ENCODE assay signal across 14 cellular contexts in the genomic region with DNA sequence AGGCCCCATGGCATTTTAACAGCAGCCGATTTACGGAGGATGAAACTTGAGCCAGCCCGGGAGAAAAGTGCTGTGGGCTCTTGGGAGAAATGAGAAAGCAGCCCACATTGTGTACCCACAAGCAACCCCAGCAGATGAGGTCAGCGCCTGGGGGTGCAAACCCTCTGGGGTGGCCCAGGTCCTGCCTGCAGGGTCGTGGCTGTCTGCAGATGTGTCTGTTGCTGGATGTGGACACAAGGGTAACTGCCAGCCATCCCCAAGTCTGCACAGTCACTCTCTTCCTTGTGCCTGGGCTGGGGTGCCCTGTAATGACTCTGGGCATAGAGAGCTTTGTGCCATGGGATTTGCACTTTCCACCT.
A peak's percentile ranks its signal among the peaks of the same experiment; 100 is the strongest.
DNase-seq lines count a peak whose midpoint lies in the region; ATAC-seq, FAIRE-seq and TF ChIP-seq lines count a peak whose summit lies in the region.
"Had no signal": no experiment of that assay in that cellular context is flagged by ENCODE, and none has a peak within 500 bp of the region (broad histone marks: within the 10 kb centered on the region; RNA-seq: fewer than 3 reads in every experiment).

No MANE protein-coding gene starts in this region.

- no peak overlapping the region for H3K4me3 ChIP-seq in GM12878
- H3K4me3 ChIP-seq in lower lobe of right lung, result no peak overlapping the region
- H3K4me3 ChIP-seq in transverse colon, result no peak overlapping the region
- H3K4me3 ChIP-seq in mesenchymal stem cell (ENCODE audit: insufficient read depth in 1 of 2, low read depth in 1 of 2, low read length in 2 of 2), result no peak overlapping the region
- H3K4me3 ChIP-seq: thoracic aorta had no signal

- no peaks in the 10 kb centered on the region for H3K27me3 ChIP-seq in GM12878 (replicated peaks in 1 of 2; ENCODE audit: control insufficient read depth in 2 of 2, insufficient read depth in 2 of 2, low read length in 1 of 2)
- H3K27me3 ChIP-seq in lower lobe of right lung (ENCODE audit: low read depth), result no peaks in the 10 kb centered on the region
- H3K27me3 ChIP-seq in transverse colon, result no peaks in the 10 kb centered on the region
- H3K27me3 ChIP-seq in mesenchymal stem cell (ENCODE audit: control insufficient read depth in 1 of 2, insufficient read depth in 1 of 2, low read length in 2 of 2), result no peaks in the 10 kb centered on the region

- H3K36me3 ChIP-seq in GM12878 (ENCODE audit: control insufficient read depth in 2 of 2, insufficient read depth in 2 of 2, low read length in 1 of 2) (no peaks in the 10 kb centered on the region; a peak in 2 of 4 replicates), lower lobe of right lung (no peaks in the 10 kb centered on the region), transverse colon (no peaks in the 10 kb centered on the region), mesenchymal stem cell (ENCODE audit: control insufficient read depth in 1 of 2, insufficient read depth in 2 of 2, low read depth in 1 of 2, low read length in 2 of 2) (no peaks in the 10 kb centered on the region)
- H3K36me3 ChIP-seq: thoracic aorta had no signal

- H3K9me3 ChIP-seq in GM12878 (replicated peaks; ENCODE audit: control insufficient read depth, insufficient read depth, low read length) (no peaks in the 10 kb centered on the region), lower lobe of right lung (no peaks in the 10 kb centered on the region), transverse colon (no peaks in the 10 kb centered on the region), mesenchymal stem cell (ENCODE audit: control insufficient read depth, low read length) (no peaks in the 10 kb centered on the region)
- H3K9me3 ChIP-seq: thoracic aorta had no signal

- no TSS peak for BruUV-seq in GM12878 (replicated peaks; lab: Mats Ljungman, UMichigan)

- no peak overlapping the region for H2BK120ac ChIP-seq in mesenchymal stem cell (ENCODE audit: low read depth, low read length)

- no peaks in the 10 kb centered on the region for H3K79me2 ChIP-seq in GM12878 (ENCODE audit: control insufficient read depth, insufficient read depth, low read length)

- H2AK5ac ChIP-seq in mesenchymal stem cell (ENCODE audit: low read length, severe bottlenecking), result no peak overlapping the region

- in situ Hi-C loops in GM12878 (cut with MboI) (no loop called here), transverse colon (cut with MboI; ENCODE audit: low pct_ligation_motif_present in 1 of 4, low pct_unique_long_range_greater_than_20kb in 1 of 4, low sequenced_read_pairs in 3 of 4) (no loop called here)

- no peak for FAIRE-seq in GM12878 (lab: Jason Lieb, UNC)
- FAIRE-seq: bronchial epithelial cell, GM19239, H1 had no signal

- RAD21 ChIA-PET in GM12878 (lab: Charles Lee; ENCODE audit: unreplicated experiment), result interaction anchor here (0.9 kb wide), 1 partner anchor 12 kb away, joined by 4 read pairs; no protein-coding TSS in a partner anchor

- H3K4me1 ChIP-seq in GM12878 (ENCODE audit: control insufficient read depth, insufficient read depth, low read length), result no peaks in the 10 kb centered on the region
- H3K4me1 ChIP-seq in lower lobe of right lung, result peaks cover 49% of the 10 kb centered on the region
- H3K4me1 ChIP-seq in transverse colon, result peaks cover 3 to 25% (median 12%) of the 10 kb centered on the region in 4 donors
- peaks cover 20% of the 10 kb centered on the region for H3K4me1 ChIP-seq in mesenchymal stem cell (ENCODE audit: control insufficient read depth, insufficient read depth, low read depth, low read length)

- peak overlapping the region in 1 of 2 experiments; percentile 46 for H3K23ac ChIP-seq in mesenchymal stem cell (ENCODE audit: low read length in 2 of 2)

- peaks cover 7% of the 10 kb centered on the region for H3K79me1 ChIP-seq in mesenchymal stem cell (replicated peaks; ENCODE audit: low read length, poor library complexity, severe bottlenecking)

- intact Hi-C loops in GM12878 (cut with micrococcal nuclease; ENCODE audit: unreplicated experiment), result no loop called here
- intact Hi-C loops in lower lobe of right lung (cut with DNase I), result no loop called here
- intact Hi-C loops in transverse colon (cut with DNase I; ENCODE audit: low total_unique reads), result loop anchor here (10.0 kb wide), 1 partner anchor 63 kb away; no protein-coding TSS in a partner anchor

- no peak overlapping the region for H3K4ac ChIP-seq in mesenchymal stem cell (ENCODE audit: low read depth in 1 of 2, low read length in 2 of 2)

- H3K14ac ChIP-seq in mesenchymal stem cell (ENCODE audit: low read length in 2 of 2), result peak overlapping the region in 1 of 2 experiments; percentile 26

- TF ChIP-seq POLR2A in GM12878 (IDR thresholded peaks at IDR 0.05; ENCODE audit: low read depth, low read length) (no peak), transverse colon (IDR thresholded peaks at IDR 0.05) (no peak)

- SMC1A ChIA-PET in GM12878 (lab: Charles Lee; ENCODE audit: uncharacterized antibody, unreplicated experiment), result interaction anchor here (0.7 to 4.5 kb wide), 2 partner anchors 11 to 169 kb away, joined by 3 to 28 read pairs; no protein-coding TSS in a partner anchor

- DNase-seq in NCI-H2171 treated with DMSO at 0.1 percent for 48 hours (lab: John Stamatoyannopoulos, UW) (peak; percentile 74), NCI-H2171 (lab: John Stamatoyannopoulos, UW) (no peak), GM12878 (ENCODE audit: low read depth, low spot score) (no peak), lower lobe of right lung (no peak), transverse colon (no peak), mesenchymal stem cell (no peak), germinal center (ENCODE audit: low spot score) (no peak)
- no peak for DNase-seq in effector CD4-positive, alpha-beta T cell
- DNase-seq: activated CD4-positive, alpha-beta T cell treated with anti-CD3 and anti-CD28 coated beads for 4 hours; NCI-H146 had no signal

- TF ChIP-seq CTCF in GM12878 (IDR thresholded peaks at IDR 0.05 in 2 of 3, conservative IDR thresholded peaks at IDR 0.05 in 1 of 3; ENCODE audit: control insufficient read depth in 2 of 3, extremely low read depth in 1 of 3, insufficient read depth in 1 of 3, low read depth in 3 of 3, low read length in 3 of 3) (no peak), lower lobe of right lung (IDR thresholded peaks at IDR 0.05) (no peak), transverse colon (IDR thresholded peaks at IDR 0.05) (no peak)

- WGBS in GM12878 (ENCODE audit: insufficient coverage, insufficient replicate concordance, low lambda C conversion rate, missing lambda C conversion rate), result 62% methylated on average over 5 of the region's 5 CpGs
- WGBS in transverse colon (ENCODE audit: low coverage in 1 of 2), 2 donors, result 67% methylated on average over 5 of the region's 5 CpGs; no CpG with 5 or more reads in 1 of the 2 donors
- WGBS in mesenchymal stem cell, result 72% methylated on average over 5 of the region's 5 CpGs

- H2BK15ac ChIP-seq in mesenchymal stem cell (ENCODE audit: low read depth, poor library complexity, severe bottlenecking), result no peak overlapping the region

- CTCF ChIA-PET in GM12878 (lab: Yijun Ruan, JAX), result no interaction called here

- no peak overlapping the region for H4K8ac ChIP-seq in mesenchymal stem cell (ENCODE audit: low read length)

- H3K9ac ChIP-seq in GM12878 (ENCODE audit: control insufficient read depth, insufficient read depth, low read length), result no peak overlapping the region
- no peak overlapping the region for H3K9ac ChIP-seq in mesenchymal stem cell (ENCODE audit: low read length)

- no peak overlapping the region for H3K18ac ChIP-seq in mesenchymal stem cell (ENCODE audit: low read depth in 1 of 2, low read length in 2 of 2)

- no peak overlapping the region for H2BK5ac ChIP-seq in mesenchymal stem cell (ENCODE audit: low read depth, low read length, poor library complexity, severe bottlenecking)

- POLR2A ChIA-PET in GM12878 (lab: Charles Lee), result no interaction called here

- TF ChIP-seq EP300 in GM12878 (IDR thresholded peaks at IDR 0.05; ENCODE audit: borderline replicate concordance in 1 of 2, control insufficient read depth in 1 of 2, low read depth in 2 of 2, low read length in 2 of 2) (no peak), transverse colon (IDR thresholded peaks at IDR 0.05; ENCODE audit: low read depth) (no peak)

- TF ChIP-seq RAD21 in GM12878 (IDR thresholded peaks at IDR 0.05; ENCODE audit: insufficient read depth, low read depth, low read length), result no peak

- no peaks in the 10 kb centered on the region for H4K20me1 ChIP-seq in GM12878 (ENCODE audit: control insufficient read depth, insufficient read depth)

- H3K4me2 ChIP-seq in GM12878 (ENCODE audit: control insufficient read depth, insufficient read depth), result no peak overlapping the region
- H3K4me2 ChIP-seq in mesenchymal stem cell (ENCODE audit: low read length, poor library complexity, severe bottlenecking), result no peak overlapping the region

- H2BK12ac ChIP-seq in mesenchymal stem cell (ENCODE audit: low read length in 2 of 2), result no peak overlapping the region

- ATAC-seq in GM12878 (peak; percentile 26; the same call in 2 of the 3 replicates), lower lobe of right lung (peak; percentile 5 to 41)

- H2AFZ ChIP-seq in GM12878 (ENCODE audit: control insufficient read depth, low read depth, low read length) (no peak overlapping the region), mesenchymal stem cell (ENCODE audit: low read depth, low read length) (no peak overlapping the region)

- H3K27ac ChIP-seq in GM12878 (ENCODE audit: control insufficient read depth, insufficient read depth) (no peak overlapping the region), lower lobe of right lung (peak overlapping the region; percentile 70), transverse colon (peak overlapping the region; percentile 39 to 76 (median 65)), mesenchymal stem cell (ENCODE audit: low read length, poor library complexity, severe bottlenecking) (no peak overlapping the region)

- H4K91ac ChIP-seq in mesenchymal stem cell (ENCODE audit: low read length), result no peak overlapping the region

TF ChIP-seq in GM12878, 131 proteins besides CTCF, POLR2A, EP300 and RAD21 (continues in another document):
- TF ChIP-seq IRF4 (IDR thresholded peaks at IDR 0.05; ENCODE audit: low read depth, low read length), result no peak

Comparison
In these comparisons a context has a peak if more than half of its experiments do, and no peak if none do; other contexts are left out.
1. H3K27ac ChIP-seq: peak in lower lobe of right lung (single experiment) and transverse colon (4 of 4); none in GM12878 (single experiment) and mesenchymal stem cell (single experiment).